ENCODE assay signal across 5 cellular contexts in the genomic region with DNA sequence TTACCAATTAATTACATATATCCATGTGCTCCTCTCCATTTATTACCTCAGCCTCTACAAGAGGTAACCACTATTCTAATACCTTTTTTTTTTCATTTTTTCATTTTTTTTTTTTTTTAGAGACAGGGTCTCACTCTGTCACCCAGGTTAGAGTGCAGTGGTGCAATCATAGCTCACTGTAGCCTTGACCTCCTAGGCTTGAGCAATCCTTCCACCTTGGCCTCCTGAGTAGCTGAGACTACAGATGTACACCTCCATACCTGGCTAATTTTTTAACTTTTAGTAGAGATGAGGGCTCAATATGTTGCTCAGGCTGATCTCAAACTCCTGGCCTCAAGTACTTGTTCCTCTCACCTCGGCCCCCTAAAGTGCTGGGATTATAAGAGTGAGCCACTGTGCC.
"Had no signal": no experiment of that assay in that cellular context is flagged by ENCODE, and none has a peak within 500 bp of the region (broad histone marks: within the 10 kb centered on the region; RNA-seq: fewer than 3 reads in every experiment).

No MANE protein-coding gene starts in this region.

- DNase-seq: H9, HCEC 1CT, IMR-90 had no signal

- H3K27ac Mint-ChIP-seq: GM23338, H9 had no signal

- H3K4me1 Mint-ChIP-seq: GM23338, H9 had no signal

- H3K4me3 ChIP-seq: GM23338 had no signal

- H3K27ac ChIP-seq: HL-60 had no signal

- H3K4me3 Mint-ChIP-seq: GM23338, H9 had no signal

- H3K9me3 Mint-ChIP-seq: GM23338, H9 had no signal

- ATAC-seq: GM23338 had no signal
